In genomic region chr2:223760838-223761502, GRCh38 we compare ENCODE assay signal across 9 cellular contexts.
DNase-seq lines count a peak whose midpoint lies in the region; ATAC-seq and TF ChIP-seq lines count a peak whose summit lies in the region.
"Had no signal": no experiment of that assay in that cellular context is flagged by ENCODE, and none has a peak within 500 bp of the region (broad histone marks: within the 10 kb centered on the region; RNA-seq: fewer than 3 reads in every experiment).

No MANE protein-coding gene starts in this region.

- DNase-seq in KBM-7 = peak; percentile 3
- peak; percentile 19 for DNase-seq in activated CD8-positive, alpha-beta memory T cell treated with anti-CD3 and anti-CD28 coated beads, Interleukin-2, amount 50 U/mL, for 1 hour (ENCODE audit: extremely low read depth)
- peak; percentile 74 for DNase-seq in fibroblast of villous mesenchyme (ENCODE audit: low read depth)
- peak; percentile 27 to 34 for DNase-seq in stimulated activated CD8-positive, alpha-beta memory T cell treated with anti-CD3 and anti-CD28 coated beads, Interleukin-15, amount 100 ng/mL, for 4 hours (ENCODE audit: low read depth in 2 of 2)
- DNase-seq in CD14-positive monocyte (ENCODE audit: low spot score) = no peak
- DNase-seq in NCI-H1092 (lab: John Stamatoyannopoulos, UW) = no peak

- H3K4me1 Mint-ChIP-seq in CD14-positive monocyte = peaks cover 3% of the 10 kb centered on the region

- no peaks in the 10 kb centered on the region for H3K9me3 Mint-ChIP-seq in CD14-positive monocyte

- peak; percentile 85 for ATAC-seq in GM21825 (IDR thresholded peaks at IDR 0.05; ENCODE audit: unreplicated experiment)

- TF ChIP-seq CTCF in GM12872 (IDR thresholded peaks at IDR 0.05; ENCODE audit: insufficient read depth, low read depth, low read length) (peak; percentile 29; the same call in 1 of the 3 replicates), fibroblast of villous mesenchyme (IDR thresholded peaks at IDR 0.05; ENCODE audit: insufficient read depth, low read depth, low read length) (peak; percentile 25), CD14-positive monocyte (IDR thresholded peaks at IDR 0.05) (no peak)

- peaks cover 0 to 2% (median 2%) of the 10 kb centered on the region in 3 donors for H3K27me3 Mint-ChIP-seq in CD14-positive monocyte (ENCODE audit: low read depth in 3 of 3)
- H3K27me3 Mint-ChIP-seq: brain had no signal

- H3K4me3 ChIP-seq in fibroblast of villous mesenchyme (ENCODE audit: low read depth, low read length) = no peak overlapping the region

- intact Hi-C loops in CD14-positive monocyte (cut with micrococcal nuclease) = no loop called here

- H3K36me3 Mint-ChIP-seq in CD14-positive monocyte = peaks cover 3 to 12% of the 10 kb centered on the region in 2 donors
- H3K36me3 Mint-ChIP-seq: brain had no signal

- no peak overlapping the region for H3K4me3 Mint-ChIP-seq in CD14-positive monocyte
- H3K4me3 Mint-ChIP-seq: brain had no signal

- in situ Hi-C loops in KBM-7 (cut with MboI; ENCODE audit: low pct_unique_long_range_greater_than_20kb, low sequenced_read_pairs) = no loop called here

- H3K27ac Mint-ChIP-seq in CD14-positive monocyte = peak overlapping the region in 2 of 7 donors; percentile 26 to 60

Comparison
In these comparisons a context has a peak if more than half of its experiments do, and no peak if none do; other contexts are left out.
1. DNase-seq: peak in KBM-7 (single experiment), activated CD8-positive, alpha-beta memory T cell treated with anti-CD3 and anti-CD28 coated beads, Interleukin-2, amount 50 U/mL, for 1 hour (single experiment), fibroblast of villous mesenchyme (single experiment) and stimulated activated CD8-positive, alpha-beta memory T cell treated with anti-CD3 and anti-CD28 coated beads, Interleukin-15, amount 100 ng/mL, for 4 hours (2 of 2); none in CD14-positive monocyte (single experiment) and NCI-H1092 (single experiment).